Comparison of ENCODE assay signal across 2 cellular contexts in genomic region chr2:69674301-69674640, GRCh38.
TF ChIP-seq lines count a peak whose summit lies in the region.

No MANE protein-coding gene starts in this region.

TF ChIP-seq in liver, 16 proteins besides CTCF, POLR2A, EP300 and RAD21:
- no peak for TF ChIP-seq ZBTB33 (IDR thresholded peaks at IDR 0.05)
- TF ChIP-seq, protein P1, sequence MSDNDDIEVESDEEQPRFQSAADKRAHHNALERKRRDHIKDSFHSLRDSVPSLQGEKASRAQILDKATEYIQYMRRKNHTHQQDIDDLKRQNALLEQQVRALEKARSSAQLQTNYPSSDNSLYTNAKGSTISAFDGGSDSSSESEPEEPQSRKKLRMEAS (IDR thresholded peaks at IDR 0.05) = no peak
- no peak for TF ChIP-seq FOXA1 (IDR thresholded peaks at IDR 0.05)
- TF ChIP-seq JUND (IDR thresholded peaks at IDR 0.05) = no peak
- no peak for TF ChIP-seq HNF4A (conservative IDR thresholded peaks at IDR 0.05)
- no peak for TF ChIP-seq SP1 (IDR thresholded peaks at IDR 0.05)
- TF ChIP-seq YY1 (IDR thresholded peaks at IDR 0.05) = no peak
- TF ChIP-seq, protein P2, sequence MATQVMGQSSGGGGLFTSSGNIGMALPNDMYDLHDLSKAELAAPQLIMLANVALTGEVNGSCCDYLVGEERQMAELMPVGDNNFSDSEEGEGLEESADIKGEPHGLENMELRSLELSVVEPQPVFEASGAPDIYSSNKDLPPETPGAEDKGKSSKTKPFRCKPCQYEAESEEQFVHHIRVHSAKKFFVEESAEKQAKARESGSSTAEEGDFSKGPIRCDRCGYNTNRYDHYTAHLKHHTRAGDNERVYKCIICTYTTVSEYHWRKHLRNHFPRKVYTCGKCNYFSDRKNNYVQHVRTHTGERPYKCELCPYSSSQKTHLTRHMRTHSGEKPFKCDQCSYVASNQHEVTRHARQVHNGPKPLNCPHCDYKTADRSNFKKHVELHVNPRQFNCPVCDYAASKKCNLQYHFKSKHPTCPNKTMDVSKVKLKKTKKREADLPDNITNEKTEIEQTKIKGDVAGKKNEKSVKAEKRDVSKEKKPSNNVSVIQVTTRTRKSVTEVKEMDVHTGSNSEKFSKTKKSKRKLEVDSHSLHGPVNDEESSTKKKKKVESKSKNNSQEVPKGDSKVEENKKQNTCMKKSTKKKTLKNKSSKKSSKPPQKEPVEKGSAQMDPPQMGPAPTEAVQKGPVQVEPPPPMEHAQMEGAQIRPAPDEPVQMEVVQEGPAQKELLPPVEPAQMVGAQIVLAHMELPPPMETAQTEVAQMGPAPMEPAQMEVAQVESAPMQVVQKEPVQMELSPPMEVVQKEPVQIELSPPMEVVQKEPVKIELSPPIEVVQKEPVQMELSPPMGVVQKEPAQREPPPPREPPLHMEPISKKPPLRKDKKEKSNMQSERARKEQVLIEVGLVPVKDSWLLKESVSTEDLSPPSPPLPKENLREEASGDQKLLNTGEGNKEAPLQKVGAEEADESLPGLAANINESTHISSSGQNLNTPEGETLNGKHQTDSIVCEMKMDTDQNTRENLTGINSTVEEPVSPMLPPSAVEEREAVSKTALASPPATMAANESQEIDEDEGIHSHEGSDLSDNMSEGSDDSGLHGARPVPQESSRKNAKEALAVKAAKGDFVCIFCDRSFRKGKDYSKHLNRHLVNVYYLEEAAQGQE (IDR thresholded peaks at IDR 0.05) = no peak
- no peak for TF ChIP-seq EGR1 (IDR thresholded peaks at IDR 0.05; ENCODE audit: low read depth in 2 of 2)
- no peak for TF ChIP-seq GABPA (IDR thresholded peaks at IDR 0.05 in 1 of 2, conservative IDR thresholded peaks at IDR 0.05 in 1 of 2)

TF ChIP-seq in HepG2, 621 proteins besides CTCF, POLR2A, EP300 and RAD21 (continued from another document):
- TF ChIP-seq HBP1 (CRISPR knock-in tag; IDR thresholded peaks at IDR 0.05; ENCODE audit: low read depth) = no peak
- no peak for TF ChIP-seq ZNF549 (CRISPR knock-in tag; IDR thresholded peaks at IDR 0.05)
- TF ChIP-seq, protein P3, sequence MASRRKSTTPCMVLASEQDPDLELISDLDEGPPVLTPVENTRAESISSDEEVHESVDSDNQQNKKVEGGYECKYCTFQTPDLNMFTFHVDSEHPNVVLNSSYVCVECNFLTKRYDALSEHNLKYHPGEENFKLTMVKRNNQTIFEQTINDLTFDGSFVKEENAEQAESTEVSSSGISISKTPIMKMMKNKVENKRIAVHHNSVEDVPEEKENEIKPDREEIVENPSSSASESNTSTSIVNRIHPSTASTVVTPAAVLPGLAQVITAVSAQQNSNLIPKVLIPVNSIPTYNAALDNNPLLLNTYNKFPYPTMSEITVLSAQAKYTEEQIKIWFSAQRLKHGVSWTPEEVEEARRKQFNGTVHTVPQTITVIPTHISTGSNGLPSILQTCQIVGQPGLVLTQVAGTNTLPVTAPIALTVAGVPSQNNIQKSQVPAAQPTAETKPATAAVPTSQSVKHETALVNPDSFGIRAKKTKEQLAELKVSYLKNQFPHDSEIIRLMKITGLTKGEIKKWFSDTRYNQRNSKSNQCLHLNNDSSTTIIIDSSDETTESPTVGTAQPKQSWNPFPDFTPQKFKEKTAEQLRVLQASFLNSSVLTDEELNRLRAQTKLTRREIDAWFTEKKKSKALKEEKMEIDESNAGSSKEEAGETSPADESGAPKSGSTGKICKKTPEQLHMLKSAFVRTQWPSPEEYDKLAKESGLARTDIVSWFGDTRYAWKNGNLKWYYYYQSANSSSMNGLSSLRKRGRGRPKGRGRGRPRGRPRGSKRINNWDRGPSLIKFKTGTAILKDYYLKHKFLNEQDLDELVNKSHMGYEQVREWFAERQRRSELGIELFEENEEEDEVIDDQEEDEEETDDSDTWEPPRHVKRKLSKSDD (CRISPR knock-in tag; IDR thresholded peaks at IDR 0.05; ENCODE audit: low read depth) = no peak
- TF ChIP-seq HIC2 (CRISPR knock-in tag; IDR thresholded peaks at IDR 0.05; ENCODE audit: low read depth) = no peak
- TF ChIP-seq HMGA1 (CRISPR knock-in tag; conservative IDR thresholded peaks at IDR 0.05) = no peak
- TF ChIP-seq ZNF878 (CRISPR knock-in tag; IDR thresholded peaks at IDR 0.05) = no peak
- TF ChIP-seq ZNF274 (CRISPR knock-in tag; IDR thresholded peaks at IDR 0.05) = no peak
- TF ChIP-seq TIGD3 (CRISPR knock-in tag; IDR thresholded peaks at IDR 0.05; ENCODE audit: borderline replicate concordance) = no peak
- TF ChIP-seq AGO1 (IDR thresholded peaks at IDR 0.05; ENCODE audit: low read depth, low read length, poor library complexity, severe bottlenecking) = no peak
